In genomic region chr11:107769189-107769588, GRCh38 we compare ENCODE assay signal across 1 cellular context.
TF ChIP-seq lines count a peak whose summit lies in the region.

No MANE protein-coding gene starts in this region.

TF ChIP-seq in HepG2, 621 proteins besides CTCF, POLR2A, EP300 and RAD21 (continued from another document):
- TF ChIP-seq AGO1 (IDR thresholded peaks at IDR 0.05; ENCODE audit: low read depth, low read length, poor library complexity, severe bottlenecking) (no peak), PAF1 (CRISPR knock-in tag; IDR thresholded peaks at IDR 0.05) (no peak), CREB3 (CRISPR knock-in tag; IDR thresholded peaks at IDR 0.05) (no peak), KAT2B (IDR thresholded peaks at IDR 0.05; ENCODE audit: borderline replicate concordance, low read depth, low read length) (no peak), ZNF275 (CRISPR knock-in tag; IDR thresholded peaks at IDR 0.05; ENCODE audit: borderline replicate concordance) (no peak)
